Comparison of ENCODE assay signal across 8 cellular contexts in genomic region chr18:2846241-2846637, GRCh38. TPM values are rescaled to one million over a fixed set of nuclear protein-coding genes. Genes with fewer than 3 reads are reported as not detected.
DNase-seq lines count a peak whose midpoint lies in the region; ATAC-seq and TF ChIP-seq lines count a peak whose summit lies in the region.

No MANE protein-coding gene starts in this region.

- H2AFZ ChIP-seq in neuronal stem cell (ENCODE audit: low read length), result peak overlapping the region; percentile 81

- H2BK5ac ChIP-seq in neuronal stem cell (ENCODE audit: low read length), result no peak overlapping the region

- intact Hi-C loops in esophagus muscularis mucosa (cut with DNase I), result no loop called here

- no peak for TF ChIP-seq CTCF in esophagus muscularis mucosa (IDR thresholded peaks at IDR 0.05)

- H4K91ac ChIP-seq in neuronal stem cell (ENCODE audit: low read depth, low read length, poor library complexity), result no peak overlapping the region

- no peaks in the 10 kb centered on the region for H3K79me1 ChIP-seq in neuronal stem cell (ENCODE audit: low read depth, low read length)

- no peak overlapping the region for H2AK5ac ChIP-seq in neuronal stem cell (ENCODE audit: low read depth, low read length)

- H3K9ac ChIP-seq in neuronal stem cell (ENCODE audit: low read depth, low read length, poor library complexity), result peak overlapping the region; percentile 55

- peak; percentile 19 for ATAC-seq in GM18868 (IDR thresholded peaks at IDR 0.05; ENCODE audit: unreplicated experiment)
- no peak for ATAC-seq in HG02763 (IDR thresholded peaks at IDR 0.05; ENCODE audit: unreplicated experiment)

- H2BK15ac ChIP-seq in neuronal stem cell (ENCODE audit: low read length), result peak overlapping the region; percentile 38

- H3K36me3 ChIP-seq in SJSA1 (no peaks in the 10 kb centered on the region), esophagus muscularis mucosa (no peaks in the 10 kb centered on the region), neuronal stem cell (replicated peaks in 1 of 2; ENCODE audit: control insufficient read depth in 2 of 2, insufficient read depth in 2 of 2, low read length in 2 of 2) (no peaks in the 10 kb centered on the region)

- peak in 1 of 2 experiments; percentile 46 for DNase-seq in SJSA1 (ENCODE audit: low read depth in 1 of 2, low spot score in 2 of 2)
- no peak for DNase-seq in esophagus muscularis mucosa (ENCODE audit: extremely low spot score)
- DNase-seq in neuronal stem cell (ENCODE audit: low spot score), result peak; percentile 15
- no peak for DNase-seq in NCI-H2107 treated with DMSO at 0.1 percent for 48 hours (lab: John Stamatoyannopoulos, UW; ENCODE audit: unreplicated experiment)
- DNase-seq in DMS153 (lab: John Stamatoyannopoulos, UW), result no peak
- DNase-seq in NCI-H82 treated with DMSO at 0.1 percent for 48 hours (lab: John Stamatoyannopoulos, UW; ENCODE audit: unreplicated experiment), result no peak

- H3K14ac ChIP-seq in neuronal stem cell (ENCODE audit: low read length), result no peak overlapping the region

- H3K4me2 ChIP-seq in neuronal stem cell (ENCODE audit: insufficient read depth, low read length, poor library complexity, severe bottlenecking), result peak overlapping the region; percentile 89

- WGBS in esophagus muscularis mucosa, result 1% methylated on average over 16 of the region's 16 CpGs
- WGBS in neuronal stem cell (ENCODE audit: extremely low coverage in 2 of 2, insufficient read length in 2 of 2, insufficient replicate concordance in 1 of 2), 2 donors, result no CpG with 5 or more reads among the region's 16 CpGs

- H2BK12ac ChIP-seq in neuronal stem cell (ENCODE audit: low read length), result no peak overlapping the region

- H3K27me3 ChIP-seq in SJSA1 (replicated peaks) (peaks cover 56% of the 10 kb centered on the region), esophagus muscularis mucosa (peaks cover 0 to 53% (median 18%) of the 10 kb centered on the region in 4 donors), neuronal stem cell (ENCODE audit: control insufficient read depth in 3 of 3, insufficient read depth in 3 of 3, low read depth in 1 of 3, low read length in 3 of 3) (peaks cover 6 to 76% (median 33%) of the 10 kb centered on the region in 3 experiments)

- H3K27ac ChIP-seq in SJSA1 (no peak overlapping the region), esophagus muscularis mucosa (replicated peaks in 1 of 4) (peak overlapping the region; percentile 70 to 77 (median 74)), neuronal stem cell (replicated peaks; ENCODE audit: low read length) (no peak overlapping the region)

- no peak overlapping the region for H4K8ac ChIP-seq in neuronal stem cell (ENCODE audit: low read depth, low read length)

- H3K23ac ChIP-seq in neuronal stem cell (ENCODE audit: low read depth, low read length, poor library complexity), result no peak overlapping the region

- no peak for TF ChIP-seq EP300 in esophagus muscularis mucosa (IDR thresholded peaks at IDR 0.05)

- H2BK120ac ChIP-seq in neuronal stem cell (ENCODE audit: low read depth, low read length), result no peak overlapping the region

- H3K4me1 ChIP-seq in SJSA1 (replicated peaks) (peaks cover 22% of the 10 kb centered on the region), esophagus muscularis mucosa (peaks cover 14 to 34% (median 24%) of the 10 kb centered on the region in 4 donors), neuronal stem cell (ENCODE audit: control insufficient read depth in 2 of 2, insufficient read depth in 1 of 2, low read depth in 1 of 2, low read length in 2 of 2) (peaks cover 4% of the 10 kb centered on the region in 2 donors)

- H3K4me3 ChIP-seq in SJSA1 (peak overlapping the region; percentile 34), esophagus muscularis mucosa (peak overlapping the region; percentile 57 to 67 (median 58)), neuronal stem cell (ENCODE audit: low read length in 2 of 2) (peak overlapping the region; percentile 30 to 79)

- no peak for TF ChIP-seq POLR2A in esophagus muscularis mucosa (IDR thresholded peaks at IDR 0.05; ENCODE audit: low read depth)

- peak overlapping the region; percentile 89 for H3K18ac ChIP-seq in neuronal stem cell (ENCODE audit: low read length)

- no peak overlapping the region for H3K4ac ChIP-seq in neuronal stem cell (ENCODE audit: low read length)

- H3K9me3 ChIP-seq in SJSA1 (replicated peaks) (no peaks in the 10 kb centered on the region; the same call in 1 of the 2 replicates), esophagus muscularis mucosa (no peaks in the 10 kb centered on the region), neuronal stem cell (replicated peaks in 1 of 2; ENCODE audit: control insufficient read depth in 2 of 2, insufficient read depth in 1 of 2, low read depth in 1 of 2, low read length in 2 of 2) (no peaks in the 10 kb centered on the region)

RNA-seq across cellular contexts. Expression of gene EMILIN2, which starts 0.6 kb away (rescaled TPM):
- 22.7 and 28.9 TPM in 2 replicates for total RNA-seq in SJSA1 (2014; rRNA removed; shearing (Covaris generic))
- 10 to 100 TPM; 10.8 to 24.2 (median 16.7) TPM for total RNA-seq in esophagus muscularis mucosa
- polyA plus RNA-seq in neuronal stem cell (2013, experiment 1 of 2), result 4.1 TPM
- 3.2 TPM for polyA plus RNA-seq in neuronal stem cell (2013, experiment 2 of 2)

Comparison
In these comparisons a context has a peak if more than half of its experiments do, and no peak if none do; other contexts are left out.
1. H3K27ac ChIP-seq: peak in esophagus muscularis mucosa (4 of 4); none in SJSA1 (single experiment) and neuronal stem cell (single experiment).
2. Peak in every context shown above with its lines, with median percentiles within 50 percentile points of each other: H3K4me3 ChIP-seq.